Comparison of ENCODE assay signal across 12 cellular contexts in genomic region chr15:38514601-38515000, GRCh38. TPM values are rescaled to one million over a fixed set of nuclear protein-coding genes. Genes with fewer than 3 reads are reported as not detected.
DNase-seq lines count a peak whose midpoint lies in the region; ATAC-seq and TF ChIP-seq lines count a peak whose summit lies in the region.
"Had no signal": no experiment of that assay in that cellular context is flagged by ENCODE, and none has a peak within 500 bp of the region (broad histone marks: within the 10 kb centered on the region; RNA-seq: fewer than 3 reads in every experiment).

No MANE protein-coding gene starts in this region.

- H3K27ac ChIP-seq in smooth muscle cell (ENCODE audit: low read depth), result no peak overlapping the region
- H3K27ac ChIP-seq: thoracic aorta had no signal

- WGBS in smooth muscle cell (ENCODE audit: low lambda C conversion rate), result 62% methylated on average over 2 of the region's 2 CpGs

- TF ChIP-seq CTCF in activated B cell treated with CpG ODN at 0.5 μM for 24 hours (IDR thresholded peaks at IDR 0.05) (no peak), smooth muscle cell (IDR thresholded peaks at IDR 0.05; ENCODE audit: borderline replicate concordance, insufficient read depth, poor library complexity, severe bottlenecking) (no peak)

- no peaks in the 10 kb centered on the region for H3K4me1 ChIP-seq in smooth muscle cell (ENCODE audit: low read depth)

- no peaks in the 10 kb centered on the region for H3K36me3 ChIP-seq in smooth muscle cell (ENCODE audit: low read depth)
- H3K36me3 ChIP-seq: thoracic aorta had no signal

- no peaks in the 10 kb centered on the region for H3K9me3 Mint-ChIP-seq in activated T-cell treated with anti-CD3 and anti-CD28 coated beads, Interleukin-2, amount 50 U/mL, for 24 hours
- H3K9me3 Mint-ChIP-seq in activated T-cell treated with anti-CD3 and anti-CD28 coated beads, Interleukin-2, amount 50 U/mL, for 4 hours, result no peaks in the 10 kb centered on the region
- no peaks in the 10 kb centered on the region for H3K9me3 Mint-ChIP-seq in activated B cell treated with CpG ODN at 0.5 μM for 24 hours
- no peaks in the 10 kb centered on the region for H3K9me3 Mint-ChIP-seq in stimulated activated memory B cell treated with anti-CD40 and anti-IgM and Interleukin-4, amounts not matched to agents 10 μg/mL and 1 μg/mL and 100 μg/mL, for 72 hours

- ATAC-seq in activated T-cell treated with anti-CD3 and anti-CD28 coated beads, Interleukin-2, amount 50 U/mL, for 4 hours, result no peak
- ATAC-seq in HG02870 (IDR thresholded peaks at IDR 0.05; ENCODE audit: unreplicated experiment) (peak; percentile 50), activated B cell treated with CpG ODN at 0.5 μM for 24 hours (ENCODE audit: low read depth) (peak; percentile 88), Right ventricle myocardium inferior (no peak)
- ATAC-seq in stimulated activated memory B cell treated with anti-CD40 and anti-IgM and Interleukin-4, amounts not matched to agents 10 μg/mL and 1 μg/mL and 100 μg/mL, for 72 hours, result peak; percentile 70

- H3K79me2 ChIP-seq in smooth muscle cell (ENCODE audit: low read depth), result no peaks in the 10 kb centered on the region

- peak overlapping the region; percentile 76 for H3K27ac Mint-ChIP-seq in activated T-cell treated with anti-CD3 and anti-CD28 coated beads, Interleukin-2, amount 50 U/mL, for 24 hours
- peak overlapping the region; percentile 2 for H3K27ac Mint-ChIP-seq in activated B cell treated with CpG ODN at 0.5 μM for 24 hours
- H3K27ac Mint-ChIP-seq in stimulated activated memory B cell treated with anti-CD40 and anti-IgM and Interleukin-4, amounts not matched to agents 10 μg/mL and 1 μg/mL and 100 μg/mL, for 72 hours, result no peak overlapping the region

- H3K4me1 Mint-ChIP-seq in activated T-cell treated with anti-CD3 and anti-CD28 coated beads, Interleukin-2, amount 50 U/mL, for 24 hours (ENCODE audit: low read depth), result peaks cover 47% of the 10 kb centered on the region
- peaks cover 20% of the 10 kb centered on the region for H3K4me1 Mint-ChIP-seq in activated T-cell treated with anti-CD3 and anti-CD28 coated beads, Interleukin-2, amount 50 U/mL, for 4 hours (ENCODE audit: low read depth)
- peaks cover 16% of the 10 kb centered on the region for H3K4me1 Mint-ChIP-seq in activated B cell treated with CpG ODN at 0.5 μM for 24 hours
- H3K4me1 Mint-ChIP-seq in stimulated activated memory B cell treated with anti-CD40 and anti-IgM and Interleukin-4, amounts not matched to agents 10 μg/mL and 1 μg/mL and 100 μg/mL, for 72 hours, result peaks cover 10% of the 10 kb centered on the region

- H3K9me3 ChIP-seq in smooth muscle cell (replicated peaks; ENCODE audit: low read depth), result no peaks in the 10 kb centered on the region
- H3K9me3 ChIP-seq: thoracic aorta had no signal

- no peak overlapping the region for H3K4me3 Mint-ChIP-seq in activated T-cell treated with anti-CD3 and anti-CD28 coated beads, Interleukin-2, amount 50 U/mL, for 24 hours
- H3K4me3 Mint-ChIP-seq in activated T-cell treated with anti-CD3 and anti-CD28 coated beads, Interleukin-2, amount 50 U/mL, for 4 hours, result no peak overlapping the region
- H3K4me3 Mint-ChIP-seq in activated B cell treated with CpG ODN at 0.5 μM for 24 hours, result no peak overlapping the region
- no peak overlapping the region for H3K4me3 Mint-ChIP-seq in stimulated activated memory B cell treated with anti-CD40 and anti-IgM and Interleukin-4, amounts not matched to agents 10 μg/mL and 1 μg/mL and 100 μg/mL, for 72 hours

- H4K20me1 ChIP-seq in smooth muscle cell (ENCODE audit: low read depth), result no peaks in the 10 kb centered on the region

- H3K36me3 Mint-ChIP-seq in activated T-cell treated with anti-CD3 and anti-CD28 coated beads, Interleukin-2, amount 50 U/mL, for 24 hours (ENCODE audit: low read depth), result peaks cover 96% of the 10 kb centered on the region
- peaks cover 42% of the 10 kb centered on the region for H3K36me3 Mint-ChIP-seq in activated T-cell treated with anti-CD3 and anti-CD28 coated beads, Interleukin-2, amount 50 U/mL, for 4 hours (ENCODE audit: insufficient read depth)
- H3K36me3 Mint-ChIP-seq in activated B cell treated with CpG ODN at 0.5 μM for 24 hours (ENCODE audit: low read depth), result peaks cover 86% of the 10 kb centered on the region
- peaks cover 21% of the 10 kb centered on the region for H3K36me3 Mint-ChIP-seq in stimulated activated memory B cell treated with anti-CD40 and anti-IgM and Interleukin-4, amounts not matched to agents 10 μg/mL and 1 μg/mL and 100 μg/mL, for 72 hours

- POLR2A ChIA-PET in activated B cell treated with CpG ODN at 0.5 μM for 24 hours (lab: Charles Lee), result no interaction called here

- H3F3A ChIP-seq in smooth muscle cell (ENCODE audit: low read depth), result no peaks in the 10 kb centered on the region

- intact Hi-C loops in activated B cell treated with CpG ODN at 0.5 μM for 24 hours (cut with micrococcal nuclease) (loop anchor here (1.0 to 5.0 kb wide), 3 partner anchors 37 to 169 kb away; partner anchors contain the start of gene RASGRP1), Right ventricle myocardium inferior (cut with DNase I) (no loop called here)

- H3K4me2 ChIP-seq in smooth muscle cell, result no peak overlapping the region

- no peak overlapping the region for H3K4me3 ChIP-seq in smooth muscle cell
- H3K4me3 ChIP-seq: thoracic aorta had no signal

- CTCF ChIA-PET in activated B cell treated with CpG ODN at 0.5 μM for 24 hours (lab: Charles Lee), result interaction anchor here (1.4 kb wide), 1 partner anchor 49 kb away, joined by 10 read pairs; the partner anchor contains the start of gene RASGRP1

- H2AFZ ChIP-seq in smooth muscle cell (ENCODE audit: low read depth), result no peak overlapping the region

- no peaks in the 10 kb centered on the region for H3K27me3 ChIP-seq in smooth muscle cell (ENCODE audit: low read depth)

- DNase-seq in activated T-cell treated with anti-CD3 and anti-CD28 coated beads, Interleukin-2, amount 50 U/mL, for 24 hours, result no peak
- no peak for DNase-seq in activated T-cell treated with anti-CD3 and anti-CD28 coated beads, Interleukin-2, amount 50 U/mL, for 4 hours
- DNase-seq in activated B cell treated with CpG ODN at 0.5 μM for 24 hours (no peak), NCI-H510A (lab: John Stamatoyannopoulos, UW) (no peak), Right ventricle myocardium inferior (ENCODE audit: missing footprints) (no peak), smooth muscle cell (lab: John Stamatoyannopoulos, UW; ENCODE audit: unreplicated experiment) (no peak)
- DNase-seq: aorta, midbrain, NCI-H2171 treated with DMSO at 0.1 percent for 48 hours had no signal

- no peak overlapping the region for H3K9ac ChIP-seq in smooth muscle cell (ENCODE audit: low read depth)

- no peaks in the 10 kb centered on the region for H3K27me3 Mint-ChIP-seq in activated T-cell treated with anti-CD3 and anti-CD28 coated beads, Interleukin-2, amount 50 U/mL, for 24 hours
- no peaks in the 10 kb centered on the region for H3K27me3 Mint-ChIP-seq in activated T-cell treated with anti-CD3 and anti-CD28 coated beads, Interleukin-2, amount 50 U/mL, for 4 hours (ENCODE audit: low read depth)
- no peaks in the 10 kb centered on the region for H3K27me3 Mint-ChIP-seq in activated B cell treated with CpG ODN at 0.5 μM for 24 hours
- no peaks in the 10 kb centered on the region for H3K27me3 Mint-ChIP-seq in stimulated activated memory B cell treated with anti-CD40 and anti-IgM and Interleukin-4, amounts not matched to agents 10 μg/mL and 1 μg/mL and 100 μg/mL, for 72 hours

RNA-seq across cellular contexts. Expression of gene RASGRP1, which starts 50.0 kb away (rescaled TPM):
- total RNA-seq in activated T-cell treated with anti-CD3 and anti-CD28 coated beads, Interleukin-2, amount 50 U/mL, for 4 hours, result 10 to 100 TPM; 36.9 to 55.5 (median 47.6) TPM
- 37.7 and 39.2 TPM in 2 replicates for total RNA-seq in activated B cell treated with CpG ODN at 0.5 μM for 24 hours
- total RNA-seq in Right ventricle myocardium inferior, result 0.46 TPM
- total RNA-seq in smooth muscle cell, result 9.5 and 10.0 TPM in 2 replicates
- polyA plus RNA-seq in smooth muscle cell, result 0.97 and 7.8 TPM in 2 replicates

Comparison
In these comparisons a context has a peak if more than half of its experiments do, and no peak if none do; other contexts are left out.
1. ATAC-seq: peak in HG02870 (single experiment), activated B cell treated with CpG ODN at 0.5 μM for 24 hours (single experiment) and stimulated activated memory B cell treated with anti-CD40 and anti-IgM and Interleukin-4, amounts not matched to agents 10 μg/mL and 1 μg/mL and 100 μg/mL, for 72 hours (single experiment); none in activated T-cell treated with anti-CD3 and anti-CD28 coated beads, Interleukin-2, amount 50 U/mL, for 4 hours (0 of 2) and Right ventricle myocardium inferior (single experiment).